Comparison of ENCODE assay signal across 1 cellular context in the genomic region with DNA sequence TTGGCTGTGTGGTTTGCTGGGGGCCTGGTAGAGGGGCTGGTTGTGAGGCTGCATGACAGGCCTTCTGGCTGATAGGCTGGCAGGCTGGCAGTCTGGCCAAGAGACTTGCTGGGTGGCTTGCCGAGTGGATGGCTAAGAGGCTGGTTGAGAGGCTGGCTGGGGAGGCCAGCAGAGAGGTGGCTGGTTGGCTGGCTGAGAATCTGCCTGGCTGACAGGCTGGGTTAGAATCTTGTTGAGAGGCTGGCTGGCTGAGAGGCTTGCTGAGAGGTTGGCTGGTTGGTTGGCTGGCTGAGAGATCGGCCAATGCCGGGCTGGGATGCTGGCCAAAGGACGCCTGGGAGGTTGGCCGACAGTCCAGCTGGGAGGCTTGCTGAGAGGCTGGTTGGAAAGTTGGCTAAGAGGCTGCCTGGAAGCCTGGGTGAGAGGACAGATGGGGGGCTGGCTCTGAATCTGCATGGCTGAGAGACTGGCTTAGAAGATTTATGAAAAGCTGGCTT.
TF ChIP-seq lines count a peak whose summit lies in the region.

No MANE protein-coding gene starts in this region.

TF ChIP-seq in WTC11, 78 proteins besides CTCF, POLR2A, EP300 and RAD21 (continued from another document):
- TF ChIP-seq, protein P1, sequence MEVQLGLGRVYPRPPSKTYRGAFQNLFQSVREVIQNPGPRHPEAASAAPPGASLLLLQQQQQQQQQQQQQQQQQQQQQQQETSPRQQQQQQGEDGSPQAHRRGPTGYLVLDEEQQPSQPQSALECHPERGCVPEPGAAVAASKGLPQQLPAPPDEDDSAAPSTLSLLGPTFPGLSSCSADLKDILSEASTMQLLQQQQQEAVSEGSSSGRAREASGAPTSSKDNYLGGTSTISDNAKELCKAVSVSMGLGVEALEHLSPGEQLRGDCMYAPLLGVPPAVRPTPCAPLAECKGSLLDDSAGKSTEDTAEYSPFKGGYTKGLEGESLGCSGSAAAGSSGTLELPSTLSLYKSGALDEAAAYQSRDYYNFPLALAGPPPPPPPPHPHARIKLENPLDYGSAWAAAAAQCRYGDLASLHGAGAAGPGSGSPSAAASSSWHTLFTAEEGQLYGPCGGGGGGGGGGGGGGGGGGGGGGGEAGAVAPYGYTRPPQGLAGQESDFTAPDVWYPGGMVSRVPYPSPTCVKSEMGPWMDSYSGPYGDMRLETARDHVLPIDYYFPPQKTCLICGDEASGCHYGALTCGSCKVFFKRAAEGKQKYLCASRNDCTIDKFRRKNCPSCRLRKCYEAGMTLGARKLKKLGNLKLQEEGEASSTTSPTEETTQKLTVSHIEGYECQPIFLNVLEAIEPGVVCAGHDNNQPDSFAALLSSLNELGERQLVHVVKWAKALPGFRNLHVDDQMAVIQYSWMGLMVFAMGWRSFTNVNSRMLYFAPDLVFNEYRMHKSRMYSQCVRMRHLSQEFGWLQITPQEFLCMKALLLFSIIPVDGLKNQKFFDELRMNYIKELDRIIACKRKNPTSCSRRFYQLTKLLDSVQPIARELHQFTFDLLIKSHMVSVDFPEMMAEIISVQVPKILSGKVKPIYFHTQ (CRISPR knock-in tag; IDR thresholded peaks at IDR 0.05): no peak
- no peak for TF ChIP-seq CBFB (CRISPR knock-in tag; IDR thresholded peaks at IDR 0.05; ENCODE audit: low read depth)
TF ChIP-seq in WTC11: peak in this region for 0.
